Comparison of ENCODE assay signal across 8 cellular contexts in genomic region chr12:50220357-50221061, GRCh38. TPM values are rescaled to one million over a fixed set of nuclear protein-coding genes. Genes with fewer than 3 reads are reported as not detected.
A peak's percentile ranks its signal among the peaks of the same experiment; 100 is the strongest.
DNase-seq lines count a peak whose midpoint lies in the region; ATAC-seq, FAIRE-seq and TF ChIP-seq lines count a peak whose summit lies in the region.

No MANE protein-coding gene starts in this region.

- DNase-seq in GM13976 (ENCODE audit: low spot score) = peak; percentile 47
- peak; percentile 81 for DNase-seq in RWPE1 (ENCODE audit: low spot score)
- no peak for DNase-seq in H1 (ENCODE audit: low read depth in 1 of 2, low spot score in 2 of 2)
- DNase-seq in neural progenitor cell (ENCODE audit: low spot score) = peak; percentile 24
- no peak for DNase-seq in NCI-H2227 (lab: John Stamatoyannopoulos, UW; ENCODE audit: unreplicated experiment)
- no peak for DNase-seq in germinal center (ENCODE audit: low spot score)
- DNase-seq in midbrain (lab: John Stamatoyannopoulos, UW) = no peak

- no peaks in the 10 kb centered on the region for H3K9me3 ChIP-seq in H1 (ENCODE audit: insufficient read depth in 2 of 2, low read depth in 1 of 2, low read length in 1 of 2)
- H3K9me3 ChIP-seq in neural progenitor cell (ENCODE audit: low read depth) = no peaks in the 10 kb centered on the region

- H3K4ac ChIP-seq in H1 (replicated peaks; ENCODE audit: insufficient read length, low read depth, low read length) = no peak overlapping the region

- H3K4me1 Mint-ChIP-seq in neural progenitor cell = peaks cover 20% of the 10 kb centered on the region

- H4K5ac ChIP-seq in H1 (ENCODE audit: insufficient read length, low read depth, low read length) = no peak overlapping the region

- peaks cover 4% of the 10 kb centered on the region for H3K23me2 ChIP-seq in H1 (ENCODE audit: low read depth, low read length)

- no peaks in the 10 kb centered on the region for H3K36me3 Mint-ChIP-seq in neural progenitor cell

- no peak overlapping the region for H2BK15ac ChIP-seq in H1 (ENCODE audit: low read length)

- no peaks in the 10 kb centered on the region for H3K9me3 Mint-ChIP-seq in neural progenitor cell

- peaks cover 0 to 5% (median 1%) of the 10 kb centered on the region in 4 experiments; a peak in 3 of 7 replicates for H3K4me1 ChIP-seq in H1 (replicated peaks in 1 of 4; ENCODE audit: control insufficient read depth in 3 of 4, insufficient read depth in 4 of 4, low read length in 3 of 4)
- H3K4me1 ChIP-seq in neural progenitor cell = peaks cover 38% of the 10 kb centered on the region

- H4K20me1 ChIP-seq in H1 (replicated peaks in 1 of 2; ENCODE audit: control insufficient read depth in 1 of 2, insufficient read depth in 2 of 2, low read length in 2 of 2) (no peaks in the 10 kb centered on the region), neural progenitor cell (ENCODE audit: low read depth) (no peaks in the 10 kb centered on the region)

- H3K4me2 ChIP-seq in H1 (ENCODE audit: insufficient read depth in 1 of 2, low read depth in 2 of 2, low read length in 2 of 2) (peak overlapping the region; percentile 76 to 88), neural progenitor cell (peak overlapping the region; percentile 82)

- no peak overlapping the region for H2BK20ac ChIP-seq in H1 (ENCODE audit: low read length)

- H3K27me3 ChIP-seq in H1 (replicated peaks in 1 of 4; ENCODE audit: control insufficient read depth in 3 of 4, extremely low read depth in 1 of 4, insufficient read depth in 3 of 4, low read length in 3 of 4) (no peaks in the 10 kb centered on the region), neural progenitor cell (no peaks in the 10 kb centered on the region)

- H2AFZ ChIP-seq in H1 (ENCODE audit: low read length) (no peak overlapping the region), neural progenitor cell (replicated peaks) (peak overlapping the region; percentile 34)

- FAIRE-seq in H1 (lab: Jason Lieb, UNC) = no peak

- H3K27ac Mint-ChIP-seq in neural progenitor cell = peak overlapping the region; percentile 95

- no peak overlapping the region for H4K8ac ChIP-seq in H1 (ENCODE audit: extremely low read depth, insufficient read depth, low read length)

- H3K27ac ChIP-seq in RWPE1 (peak overlapping the region; percentile 97), H1 (ENCODE audit: low read depth, low read length) (no peak overlapping the region), neural progenitor cell (peak overlapping the region; percentile 45)

- WGBS in H1 (ENCODE audit: extremely low coverage in 1 of 2, insufficient coverage in 1 of 2, insufficient read length in 1 of 2, insufficient replicate concordance in 2 of 2, low coverage in 1 of 2, low lambda C conversion rate in 2 of 2, missing lambda C conversion rate in 1 of 2), 2 experiments = 17% methylated on average over 4 of the region's 4 CpGs; no CpG with 5 or more reads in 1 of the 2 experiments

- H3K4me3 Mint-ChIP-seq in neural progenitor cell = no peak overlapping the region

- TF ChIP-seq CTCF in GM13976 (IDR thresholded peaks at IDR 0.05; ENCODE audit: borderline replicate concordance, control extremely low read depth, extremely low read depth, insufficient read depth, missing control alignments) (no peak), RWPE1 (conservative IDR thresholded peaks at IDR 0.05; ENCODE audit: low read depth) (no peak), H1 (IDR thresholded peaks at IDR 0.05; ENCODE audit: control extremely low read depth in 1 of 3, insufficient read depth in 1 of 3, low read depth in 1 of 3, low read length in 3 of 3) (no peak), neural progenitor cell (IDR thresholded peaks at IDR 0.05) (no peak)

- H3K4me3 ChIP-seq in H1 (ENCODE audit: extremely low read depth in 1 of 4, insufficient read depth in 2 of 4, low read depth in 3 of 4, low read length in 4 of 4) (peak overlapping the region; percentile 37 to 70 (median 56)), neural progenitor cell (peak overlapping the region; percentile 48)

- no peak overlapping the region for H2AK5ac ChIP-seq in H1 (ENCODE audit: low read depth, low read length)

- H3K79me1 ChIP-seq in H1 (ENCODE audit: low read depth, low read length) = peaks cover 3% of the 10 kb centered on the region; the same call in 1 of the 2 replicates

- H2BK5ac ChIP-seq in H1 (ENCODE audit: low read depth, low read length) = no peak overlapping the region

- H3K36me3 ChIP-seq in H1 (ENCODE audit: control insufficient read depth in 2 of 4, insufficient read depth in 4 of 4, low read length in 3 of 4) (no peaks in the 10 kb centered on the region), neural progenitor cell (no peaks in the 10 kb centered on the region)

- peaks cover 42% of the 10 kb centered on the region for H3F3A ChIP-seq in neural progenitor cell (ENCODE audit: low read depth)

- no peak overlapping the region for H4K91ac ChIP-seq in H1 (replicated peaks; ENCODE audit: insufficient read length, low read length)

- H2BK12ac ChIP-seq in H1 (ENCODE audit: low read depth, low read length) = no peak overlapping the region

- peaks cover 0 to 52% of the 10 kb centered on the region in 2 experiments; a peak in 2 of 4 replicates for H3K79me2 ChIP-seq in H1 (ENCODE audit: control insufficient read depth in 1 of 2, insufficient read depth in 2 of 2, low read length in 2 of 2)
- peaks cover 13% of the 10 kb centered on the region for H3K79me2 ChIP-seq in neural progenitor cell (ENCODE audit: low read depth)

- TF ChIP-seq EP300 in H1 (IDR thresholded peaks at IDR 0.05; ENCODE audit: borderline replicate concordance in 1 of 2, low read depth in 2 of 2, low read length in 2 of 2) = no peak

- peak; percentile 44 for ATAC-seq in HG02678 (IDR thresholded peaks at IDR 0.05; ENCODE audit: unreplicated experiment)

- 0 out of 7 replicates have a peak overlapping the region, but pooled peaks of 1 of the 4 experiments have one; percentile 16 for H3K9ac ChIP-seq in H1 (replicated peaks in 1 of 4; ENCODE audit: extremely low read depth in 1 of 4, low read depth in 3 of 4, low read length in 3 of 4)
- H3K9ac ChIP-seq in neural progenitor cell = peak overlapping the region; percentile 9

- CTCF ChIA-PET in RWPE1 (lab: Yijun Ruan, JAX) (no interaction called here), H1 (lab: Charles Lee; ENCODE audit: partially characterized antibody) (interaction anchor here (0.8 to 3.1 kb wide), 3 partner anchors 8 to 88 kb away, joined by 3 to 8 read pairs (median 4); no protein-coding TSS in a partner anchor)

- H2BK120ac ChIP-seq in H1 (replicated peaks; ENCODE audit: low read depth, low read length) = no peak overlapping the region

- in situ Hi-C loops in GM13976 (cut with MboI; ENCODE audit: low sequenced_read_pairs, unreplicated experiment) = no loop called here

- no peak overlapping the region for H3K56ac ChIP-seq in H1 (replicated peaks; ENCODE audit: insufficient read length, low read depth, low read length)

- no peak overlapping the region for H3K14ac ChIP-seq in H1 (ENCODE audit: insufficient read length)

- no peak for TF ChIP-seq RAD21 in H1 (IDR thresholded peaks at IDR 0.05 in 1 of 2, conservative IDR thresholded peaks at IDR 0.05 in 1 of 2; ENCODE audit: low read depth in 2 of 2, low read length in 2 of 2)

- no peak for TF ChIP-seq POLR2A in H1 (IDR thresholded peaks at IDR 0.05; ENCODE audit: control extremely low read depth in 1 of 2, low read depth in 2 of 2, low read length in 2 of 2)

- POLR2A ChIA-PET in RWPE1 (lab: Yijun Ruan, JAX; ENCODE audit: low non-redundant PET) (interaction anchor here (1.0 kb wide), 2 partner anchors 26 to 170 kb away, joined by 3 to 4 read pairs; no protein-coding TSS in a partner anchor), H1 (lab: Charles Lee; ENCODE audit: partially characterized antibody) (interaction anchor here (0.6 to 2.3 kb wide), 5 partner anchors 7 to 63 kb away, joined by 3 to 7 read pairs (median 4); partner anchors contain the start of gene LIMA1)

- H3K27me3 Mint-ChIP-seq in neural progenitor cell (ENCODE audit: insufficient read depth, low read depth) = no peaks in the 10 kb centered on the region

- H3K18ac ChIP-seq in H1 (ENCODE audit: extremely low read depth, low read length) = no peak overlapping the region

- no peak overlapping the region for H3K23ac ChIP-seq in H1 (ENCODE audit: insufficient read length)

TF ChIP-seq in H1, 55 proteins besides CTCF, POLR2A, EP300 and RAD21:
- TF ChIP-seq SAP30 (IDR thresholded peaks at IDR 0.05; ENCODE audit: insufficient read depth, insufficient replicate concordance, low read length) (no peak), KDM1A (IDR thresholded peaks at IDR 0.05; ENCODE audit: borderline replicate concordance, low read length) (no peak), TAF7 (optimal IDR thresholded peaks at IDR 0.05; ENCODE audit: borderline replicate concordance, low read depth, low read length) (no peak), JUND (IDR thresholded peaks at IDR 0.05; ENCODE audit: low read length) (no peak), RFX5 (IDR thresholded peaks at IDR 0.05; ENCODE audit: borderline replicate concordance, low read depth, low read length) (no peak), PHF8 (conservative IDR thresholded peaks at IDR 0.05; ENCODE audit: low read depth, low read length) (no peak), MAFK (IDR thresholded peaks at IDR 0.05; ENCODE audit: low read depth, low read length) (no peak), POU5F1 (IDR thresholded peaks at IDR 0.05; ENCODE audit: low read depth, low read length) (no peak), SUZ12 (IDR thresholded peaks at IDR 0.05; ENCODE audit: low read length) (no peak), SIRT6 (IDR thresholded peaks at IDR 0.05; ENCODE audit: low read length) (no peak), TCF12 (IDR thresholded peaks at IDR 0.05; ENCODE audit: low read depth, low read length) (no peak), HDAC2 (IDR thresholded peaks at IDR 0.05; ENCODE audit: borderline replicate concordance in 1 of 2, low read depth in 2 of 2, low read length in 2 of 2) (no peak), GTF2F1 (IDR thresholded peaks at IDR 0.05; ENCODE audit: borderline replicate concordance, low read depth, low read length) (no peak), SRF (IDR thresholded peaks at IDR 0.05; ENCODE audit: low read depth, low read length) (no peak)

RNA-seq across cellular contexts. Expression of gene CERS5, which starts 53.3 kb away (rescaled TPM):
- total RNA-seq in H1 (2021; fragmentation: NEBNext Ultra II Directional; extraction: Animal tissue kit (Norgen Biotek cat#: 25700)) = 58.5 and 69.2 TPM in 2 replicates
- 75.8 and 119 TPM in 2 replicates for polyA plus RNA-seq in H1 (2011; rRNA removed)
- 67.9 TPM for polyA plus RNA-seq in H1 (2011; cell fraction: cytosol; rRNA removed)
- 66.1 TPM for polyA plus RNA-seq in H1 (2011; cell fraction: nucleus; rRNA removed)
- 49.6 to 66.4 TPM (median 60.5 TPM) in 4 replicates for polyA plus RNA-seq in H1 (2012, experiment 1 of 2)
- polyA plus RNA-seq in H1 (2012, experiment 2 of 2) = 37.1 TPM
- 49.5 TPM for polyA plus RNA-seq in H1 (2013, experiment 1 of 2)
- polyA plus RNA-seq in H1 (2013, experiment 2 of 2) = 56.9 TPM
- polyA minus RNA-seq in H1 (2011; rRNA and poly(A)+ RNA removed) = 146 TPM in 2 replicates
- 36.5 TPM for polyA minus RNA-seq in H1 (2011; cell fraction: cytosol; rRNA and poly(A)+ RNA removed)
- polyA minus RNA-seq in H1 (2011; cell fraction: nucleus; rRNA and poly(A)+ RNA removed) = 80.0 TPM
- 44.2 and 48.0 TPM in 2 replicates for total RNA-seq in neural progenitor cell (ENCODE audit: low replicate concordance)

Comparison
In these comparisons a context has a peak if more than half of its experiments do, and no peak if none do; other contexts are left out.
1. DNase-seq: peak in GM13976 (single experiment), RWPE1 (single experiment) and neural progenitor cell (single experiment); none in H1 (0 of 2), NCI-H2227 (single experiment), germinal center (single experiment) and midbrain (single experiment).